Comparison of ENCODE assay signal across 1 cellular context in genomic region chr11:1304376-1304775, GRCh38.
TF ChIP-seq lines count a peak whose summit lies in the region.

No MANE protein-coding gene starts in this region.

TF ChIP-seq in HepG2, 621 proteins besides CTCF, POLR2A, EP300 and RAD21 (continued from another document and continues in another):
- TF ChIP-seq PBX3 (CRISPR knock-in tag; IDR thresholded peaks at IDR 0.05; ENCODE audit: borderline replicate concordance) (no peak), ZNF773 (CRISPR knock-in tag; IDR thresholded peaks at IDR 0.05; ENCODE audit: borderline replicate concordance) (no peak), ETS1 (CRISPR knock-in tag; IDR thresholded peaks at IDR 0.05) (no peak), HNRNPUL1 (IDR thresholded peaks at IDR 0.05; ENCODE audit: low read depth, low read length) (peak; percentile 69; the same call in 1 of the 2 replicates), NCOA2 (CRISPR knock-in tag; IDR thresholded peaks at IDR 0.05) (peak; percentile 70), MYC (CRISPR knock-in tag; IDR thresholded peaks at IDR 0.05; ENCODE audit: borderline replicate concordance) (peak; percentile 82; the same call in 1 of the 2 replicates), ARID2 (CRISPR knock-in tag; IDR thresholded peaks at IDR 0.05; ENCODE audit: borderline replicate concordance) (no peak), ZBTB10 (CRISPR knock-in tag; IDR thresholded peaks at IDR 0.05; ENCODE audit: borderline replicate concordance) (peak; percentile 72; the same call in 1 of the 2 replicates), PAXIP1 (CRISPR knock-in tag; conservative IDR thresholded peaks at IDR 0.05) (peak; percentile 90), GABPA (IDR thresholded peaks at IDR 0.05; ENCODE audit: low read depth, low read length) (no peak), GABPA (CRISPR knock-in tag; IDR thresholded peaks at IDR 0.05; ENCODE audit: low read depth) (peak; percentile 53; the same call in 1 of the 2 replicates), ZNF326 (CRISPR knock-in tag; IDR thresholded peaks at IDR 0.05; ENCODE audit: borderline replicate concordance) (no peak), MTF2 (CRISPR knock-in tag; IDR thresholded peaks at IDR 0.05; ENCODE audit: borderline replicate concordance) (no peak), FOXA3 (CRISPR knock-in tag; IDR thresholded peaks at IDR 0.05) (peak; percentile 59), MAZ (IDR thresholded peaks at IDR 0.05; ENCODE audit: borderline replicate concordance, low read depth, low read length) (0 out of 2 replicates have a peak, but pooled peaks have one; percentile 54), MAZ (CRISPR knock-in tag; IDR thresholded peaks at IDR 0.05; ENCODE audit: low read depth) (peak; percentile 33; the same call in 1 of the 2 replicates), ZNF251 (CRISPR knock-in tag; IDR thresholded peaks at IDR 0.05) (no peak), ZNF800 (CRISPR knock-in tag; IDR thresholded peaks at IDR 0.05) (0 out of 2 replicates have a peak, but pooled peaks have one; percentile 23), ZNF660 (CRISPR knock-in tag; IDR thresholded peaks at IDR 0.05; ENCODE audit: borderline replicate concordance, low read depth) (no peak), MXD3 (CRISPR knock-in tag; IDR thresholded peaks at IDR 0.05) (no peak), CREB3 (CRISPR knock-in tag; IDR thresholded peaks at IDR 0.05) (no peak), HOXA5 (CRISPR knock-in tag; IDR thresholded peaks at IDR 0.05) (0 out of 2 replicates have a peak, but pooled peaks have one; percentile 53), ZFY (CRISPR knock-in tag; IDR thresholded peaks at IDR 0.05) (peak; percentile 15; the same call in 1 of the 2 replicates), SPEN (CRISPR knock-in tag; IDR thresholded peaks at IDR 0.05; ENCODE audit: low read depth) (peak; percentile 31; the same call in 1 of the 2 replicates), ZBTB26 (CRISPR knock-in tag; IDR thresholded peaks at IDR 0.05; ENCODE audit: borderline replicate concordance) (no peak), ZNF563 (CRISPR knock-in tag; IDR thresholded peaks at IDR 0.05) (no peak), CENPBD1 (CRISPR knock-in tag; IDR thresholded peaks at IDR 0.05; ENCODE audit: borderline replicate concordance, low read depth) (no peak), ZNF629 (CRISPR knock-in tag; conservative IDR thresholded peaks at IDR 0.05) (no peak), ADNP (CRISPR knock-in tag; IDR thresholded peaks at IDR 0.05) (no peak), RAD51 (IDR thresholded peaks at IDR 0.05; ENCODE audit: borderline replicate concordance) (no peak), REST (IDR thresholded peaks at IDR 0.05; ENCODE audit: borderline replicate concordance in 1 of 2, low read depth in 1 of 2, low read length in 2 of 2) (peak in 1 of 2 experiments; percentile 70; a peak in 1 of 4 replicates), ZBTB38 (CRISPR knock-in tag; IDR thresholded peaks at IDR 0.05) (peak; percentile 49; the same call in 1 of the 2 replicates), U2AF2 (IDR thresholded peaks at IDR 0.05; ENCODE audit: low read depth, low read length) (no peak), NFYC (CRISPR knock-in tag; IDR thresholded peaks at IDR 0.05) (no peak), TEAD3 (CRISPR knock-in tag; optimal IDR thresholded peaks at IDR 0.05; ENCODE audit: borderline replicate concordance) (peak; percentile 69), ZKSCAN8 (CRISPR knock-in tag; IDR thresholded peaks at IDR 0.05; ENCODE audit: borderline replicate concordance) (no peak), RFXAP (CRISPR knock-in tag; IDR thresholded peaks at IDR 0.05; ENCODE audit: borderline replicate concordance) (no peak; the same call in 1 of the 2 replicates), NFYB (CRISPR knock-in tag; IDR thresholded peaks at IDR 0.05) (no peak), RXRB (CRISPR knock-in tag; IDR thresholded peaks at IDR 0.05; ENCODE audit: borderline replicate concordance) (peak; percentile 44; the same call in 1 of the 2 replicates), ZNF724P (CRISPR knock-in tag; IDR thresholded peaks at IDR 0.05; ENCODE audit: borderline replicate concordance) (no peak), CERS6 (CRISPR knock-in tag; IDR thresholded peaks at IDR 0.05) (no peak), SALL1 (CRISPR knock-in tag; IDR thresholded peaks at IDR 0.05) (peak; percentile 82), ZNF317 (CRISPR knock-in tag; IDR thresholded peaks at IDR 0.05) (peak; percentile 59; the same call in 1 of the 2 replicates), FOXP1 (IDR thresholded peaks at IDR 0.05) (no peak), FOXP1 (CRISPR knock-in tag; IDR thresholded peaks at IDR 0.05) (no peak)
